ENCODE assay signal across 22 cellular contexts in genomic region chr18:3524706-3525105, GRCh38.
DNase-seq lines count a peak whose midpoint lies in the region; ATAC-seq and TF ChIP-seq lines count a peak whose summit lies in the region.
"Had no signal": no experiment of that assay in that cellular context is flagged by ENCODE, and none has a peak within 500 bp of the region (broad histone marks: within the 10 kb centered on the region; RNA-seq: fewer than 3 reads in every experiment).

No MANE protein-coding gene starts in this region.

- H3K23ac ChIP-seq in IMR-90 (ENCODE audit: low read depth, low read length) = no peak overlapping the region

- H2BK15ac ChIP-seq in IMR-90 (ENCODE audit: low read depth, low read length) = no peak overlapping the region

- POLR2A ChIA-PET in IMR-90 (lab: Charles Lee; ENCODE audit: unreplicated experiment) = no interaction called here

- ATAC-seq in IMR-90 (ENCODE audit: low read depth) (no peak), HG02642 (IDR thresholded peaks at IDR 0.05; ENCODE audit: poor library complexity, unreplicated experiment) (no peak)
- ATAC-seq: foreskin keratinocyte had no signal

- no TSS peak for BruUV-seq in IMR-90 (replicated peaks; lab: Mats Ljungman, UMichigan)

- H3K9me1 ChIP-seq in IMR-90 (ENCODE audit: insufficient read depth, low read length) = no peaks in the 10 kb centered on the region

- TF ChIP-seq POLR2A in IMR-90 (IDR thresholded peaks at IDR 0.05; ENCODE audit: low read depth, low read length) (no peak), adrenal gland (IDR thresholded peaks at IDR 0.05) (no peak)

- CTCF ChIA-PET in IMR-90 (lab: Yijun Ruan, JAX) = interaction anchor here (0.9 kb wide), 1 partner anchor 17 kb away, joined by 3 read pairs; no protein-coding TSS in a partner anchor

- no peaks in the 10 kb centered on the region for H3K79me1 ChIP-seq in IMR-90 (ENCODE audit: low read depth in 1 of 2, low read length in 2 of 2)

- no peak overlapping the region for H2BK20ac ChIP-seq in IMR-90 (ENCODE audit: low read depth, low read length)

- no peak overlapping the region for H3K4me2 ChIP-seq in IMR-90 (ENCODE audit: low read depth, low read length)
- no peak overlapping the region for H3K4me2 ChIP-seq in smooth muscle cell
- H3K4me2 ChIP-seq: BLaER1 treated with 17β-estradiol and CSF1 and Interleukin-3, amounts not matched to agents 10 nM and 100 nM; hepatocyte had no signal

- no peak overlapping the region for H3K56ac ChIP-seq in IMR-90 (ENCODE audit: extremely low read depth, insufficient read depth, low read length)

- H3K27ac ChIP-seq in IMR-90 (ENCODE audit: insufficient read depth, low read length) = no peak overlapping the region
- peak overlapping the region; percentile 22 for H3K27ac ChIP-seq in caudate nucleus (ENCODE audit: low read depth, low read length)
- H3K27ac ChIP-seq in smooth muscle cell (ENCODE audit: low read depth) = peak overlapping the region; percentile 0
- no peak overlapping the region for H3K27ac ChIP-seq in adrenal gland
- H3K27ac ChIP-seq: BLaER1 treated with 17β-estradiol and CSF1 and Interleukin-3, amounts not matched to agents 10 nM and 100 nM; epithelial cell of prostate; foreskin keratinocyte; hepatocyte; thyroid gland; VCaP had no signal

- H4K91ac ChIP-seq in IMR-90 (ENCODE audit: insufficient read depth, low read depth, low read length) = no peak overlapping the region

- no peak overlapping the region for H3K18ac ChIP-seq in IMR-90 (ENCODE audit: low read depth, low read length)

- no peak overlapping the region for H3K4me3 ChIP-seq in IMR-90 (ENCODE audit: insufficient read depth, low read depth, low read length)
- no peak overlapping the region for H3K4me3 ChIP-seq in smooth muscle cell
- no peak overlapping the region for H3K4me3 ChIP-seq in adrenal gland
- H3K4me3 ChIP-seq: BLaER1 treated with 17β-estradiol and CSF1 and Interleukin-3, amounts not matched to agents 10 nM and 100 nM; hepatocyte; thyroid gland had no signal

- H4K20me1 ChIP-seq in IMR-90 (ENCODE audit: insufficient read depth, low read length) = no peaks in the 10 kb centered on the region
- H4K20me1 ChIP-seq in smooth muscle cell (ENCODE audit: low read depth) = no peaks in the 10 kb centered on the region
- H4K20me1 ChIP-seq: BLaER1 treated with 17β-estradiol and CSF1 and Interleukin-3, amounts not matched to agents 10 nM and 100 nM had no signal

- TF ChIP-seq CTCF in IMR-90 (conservative IDR thresholded peaks at IDR 0.05; ENCODE audit: low read depth, low read length) (no peak), smooth muscle cell (IDR thresholded peaks at IDR 0.05; ENCODE audit: borderline replicate concordance, insufficient read depth, poor library complexity, severe bottlenecking) (no peak), adrenal gland (IDR thresholded peaks at IDR 0.05) (no peak)

- H3K27me3 ChIP-seq in IMR-90 (ENCODE audit: control insufficient read depth, insufficient read depth, low read length) (peaks cover 12% of the 10 kb centered on the region), smooth muscle cell (ENCODE audit: low read depth) (no peaks in the 10 kb centered on the region), adrenal gland (no peaks in the 10 kb centered on the region)
- H3K27me3 ChIP-seq: BLaER1 treated with 17β-estradiol and CSF1 and Interleukin-3, amounts not matched to agents 10 nM and 100 nM; hepatocyte; thyroid gland had no signal

- peaks cover 2% of the 10 kb centered on the region; the same call in 1 of the 2 replicates for H3K4me1 ChIP-seq in IMR-90 (ENCODE audit: control insufficient read depth, insufficient read depth, low read length)
- H3K4me1 ChIP-seq in smooth muscle cell (ENCODE audit: low read depth) = peaks cover 21% of the 10 kb centered on the region
- peaks cover 4 to 14% of the 10 kb centered on the region in 2 donors for H3K4me1 ChIP-seq in adrenal gland (replicated peaks in 1 of 2)
- H3K4me1 ChIP-seq: BLaER1 treated with 17β-estradiol and CSF1 and Interleukin-3, amounts not matched to agents 10 nM and 100 nM; foreskin keratinocyte had no signal

- no peaks in the 10 kb centered on the region for H3F3A ChIP-seq in smooth muscle cell (ENCODE audit: low read depth)

- intact Hi-C loops in IMR-90 (cut with micrococcal nuclease) = no loop called here
- intact Hi-C loops in adrenal gland (cut with DNase I) = no loop called here

- no peak overlapping the region for H2BK5ac ChIP-seq in IMR-90 (ENCODE audit: low read depth, low read length, poor library complexity, severe bottlenecking)

- no peak overlapping the region for H2AK5ac ChIP-seq in IMR-90 (ENCODE audit: low read depth, low read length)

- no peak overlapping the region for H3K9ac ChIP-seq in IMR-90 (ENCODE audit: low read depth, low read length)
- H3K9ac ChIP-seq in smooth muscle cell (ENCODE audit: low read depth) = no peak overlapping the region
- H3K9ac ChIP-seq: BLaER1 treated with 17β-estradiol and CSF1 and Interleukin-3, amounts not matched to agents 10 nM and 100 nM had no signal

- H3K4ac ChIP-seq in IMR-90 (ENCODE audit: low read depth, low read length) = no peak overlapping the region

- H3K36me3 ChIP-seq in IMR-90 (ENCODE audit: control insufficient read depth, insufficient read depth, low read length) = no peaks in the 10 kb centered on the region
- H3K36me3 ChIP-seq in smooth muscle cell (ENCODE audit: low read depth) = no peaks in the 10 kb centered on the region
- H3K36me3 ChIP-seq in adrenal gland (replicated peaks in 1 of 2) = no peaks in the 10 kb centered on the region
- H3K36me3 ChIP-seq: BLaER1 treated with 17β-estradiol and CSF1 and Interleukin-3, amounts not matched to agents 10 nM and 100 nM; thyroid gland had no signal

- H2AFZ ChIP-seq in IMR-90 (replicated peaks; ENCODE audit: low read length, poor library complexity) (no peak overlapping the region), smooth muscle cell (ENCODE audit: low read depth) (no peak overlapping the region)
- H2AFZ ChIP-seq: hepatocyte had no signal

- in situ Hi-C loops in IMR-90 (cut with MboI; ENCODE audit: low sequenced_read_pairs) = no loop called here

- no CpG with 5 or more reads among the region's 5 CpGs for WGBS in IMR-90 (ENCODE audit: extremely low coverage in 2 of 2, insufficient read length in 1 of 2), 2 experiments
- WGBS in smooth muscle cell (ENCODE audit: low lambda C conversion rate) = 32% methylated on average over 5 of the region's 5 CpGs
- WGBS in adrenal gland, 4 donors = 77 to 88% (median 84%) methylated on average over 5 of the region's 5 CpGs

- no peak overlapping the region for H2AK9ac ChIP-seq in IMR-90 (replicated peaks; ENCODE audit: low read depth, low read length, poor library complexity)

- H3K14ac ChIP-seq in IMR-90 (replicated peaks; ENCODE audit: low read depth, low read length) = no peak overlapping the region

- peaks cover 3% of the 10 kb centered on the region; the same call in 1 of the 2 replicates for H3K9me3 ChIP-seq in IMR-90 (ENCODE audit: control insufficient read depth, insufficient read depth, low read length)
- H3K9me3 ChIP-seq in smooth muscle cell (replicated peaks; ENCODE audit: low read depth) = no peaks in the 10 kb centered on the region
- peaks cover 0 to 4% (median 0%) of the 10 kb centered on the region in 3 donors for H3K9me3 ChIP-seq in adrenal gland (replicated peaks in 1 of 3)
- H3K9me3 ChIP-seq: thyroid gland had no signal

- dilution Hi-C loops in IMR-90 (cut with HindIII; ENCODE audit: low sequenced_read_pairs, unreplicated experiment) = no loop called here

- H2BK120ac ChIP-seq in IMR-90 (ENCODE audit: low read depth, low read length) = no peak overlapping the region

- no peak for TF ChIP-seq RAD21 in IMR-90 (IDR thresholded peaks at IDR 0.05; ENCODE audit: low read length)

- H4K5ac ChIP-seq in IMR-90 (ENCODE audit: low read depth, low read length) = no peak overlapping the region

- no peaks in the 10 kb centered on the region for H3K79me2 ChIP-seq in smooth muscle cell (ENCODE audit: low read depth)
- H3K79me2 ChIP-seq: hepatocyte had no signal

- no peak for DNase-seq in IMR-90
- peak in 13 of 61 donors; percentile 6 to 42 (median 15) for DNase-seq in caudate nucleus (lab: John Stamatoyannopoulos, UW)
- DNase-seq in medulla oblongata (ENCODE audit: extremely low spot score) = peak; percentile 74
- DNase-seq in smooth muscle cell (lab: John Stamatoyannopoulos, UW; ENCODE audit: unreplicated experiment) = no peak
- DNase-seq in HT-29 (ENCODE audit: low spot score) = no peak
- DNase-seq in adrenal gland = no peak
- DNase-seq in NCI-H1694 (lab: John Stamatoyannopoulos, UW) = no peak
- DNase-seq: activated CD4-positive, alpha-beta T cell treated with anti-CD3 and anti-CD28 coated beads for 48 hours; activated naive CD4-positive, alpha-beta T cell; activated T-cell treated with anti-CD3 and anti-CD28 coated beads, Interleukin-2, amount 50 U/mL, for 24 hours; COR-L47; DMS53; foreskin keratinocyte; KBM-7; NCI-H146; Right ventricle myocardium superior; thyroid gland had no signal

- H4K8ac ChIP-seq in IMR-90 (ENCODE audit: low read depth in 2 of 2, low read length in 2 of 2) = no peak overlapping the region

TF ChIP-seq in IMR-90, 13 proteins besides CTCF, POLR2A, EP300 and RAD21:
- TF ChIP-seq, protein P1, sequence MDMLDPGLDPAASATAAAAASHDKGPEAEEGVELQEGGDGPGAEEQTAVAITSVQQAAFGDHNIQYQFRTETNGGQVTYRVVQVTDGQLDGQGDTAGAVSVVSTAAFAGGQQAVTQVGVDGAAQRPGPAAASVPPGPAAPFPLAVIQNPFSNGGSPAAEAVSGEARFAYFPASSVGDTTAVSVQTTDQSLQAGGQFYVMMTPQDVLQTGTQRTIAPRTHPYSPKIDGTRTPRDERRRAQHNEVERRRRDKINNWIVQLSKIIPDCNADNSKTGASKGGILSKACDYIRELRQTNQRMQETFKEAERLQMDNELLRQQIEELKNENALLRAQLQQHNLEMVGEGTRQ (IDR thresholded peaks at IDR 0.05; ENCODE audit: low read depth, low read length) = no peak
- TF ChIP-seq CEBPB (IDR thresholded peaks at IDR 0.05; ENCODE audit: low read depth, low read length) = 0 out of 2 replicates have a peak, but pooled peaks have one; percentile 22

Comparison
In these comparisons a context has a peak if more than half of its experiments do, and no peak if none do; other contexts are left out.
1. H3K27ac ChIP-seq: peak in caudate nucleus (single experiment) and smooth muscle cell (single experiment); none in IMR-90 (single experiment) and adrenal gland (0 of 5).